In genomic region chr7:106736508-106737201, GRCh38 we compare ENCODE assay signal across 8 cellular contexts.
A peak's percentile ranks its signal among the peaks of the same experiment; 100 is the strongest.
DNase-seq lines count a peak whose midpoint lies in the region; ATAC-seq, FAIRE-seq and TF ChIP-seq lines count a peak whose summit lies in the region.

No MANE protein-coding gene starts in this region.

- H2AFZ ChIP-seq in neuronal stem cell (ENCODE audit: low read length): peak overlapping the region; percentile 47

- H3K4me3 ChIP-seq in BE2C (ENCODE audit: low read depth, low read length) (no peak overlapping the region), esophagus muscularis mucosa (no peak overlapping the region), neuronal stem cell (ENCODE audit: low read length in 2 of 2) (no peak overlapping the region)

- POLR2A ChIA-PET in activated CD4-positive, alpha-beta T cell treated with anti-CD3 and anti-CD28 coated beads, Interleukin-2, amount 10 ng/mL, durations not matched to agents 7 days and 5 days (lab: Charles Lee): no interaction called here

- no peak overlapping the region for H3K18ac ChIP-seq in neuronal stem cell (ENCODE audit: low read length)

- no peak for TF ChIP-seq EP300 in esophagus muscularis mucosa (IDR thresholded peaks at IDR 0.05)

- 42% methylated on average over 5 of the region's 5 CpGs for WGBS in esophagus muscularis mucosa
- no CpG with 5 or more reads among the region's 5 CpGs for WGBS in neuronal stem cell (ENCODE audit: extremely low coverage in 2 of 2, insufficient read length in 2 of 2, insufficient replicate concordance in 1 of 2), 2 donors

- no peak overlapping the region for H3K4me3 Mint-ChIP-seq in activated CD4-positive, alpha-beta T cell treated with anti-CD3 and anti-CD28 coated beads, Interleukin-2, amount 10 ng/mL, durations not matched to agents 7 days and 5 days

- H2AK5ac ChIP-seq in neuronal stem cell (ENCODE audit: low read depth, low read length): no peak overlapping the region

- intact Hi-C loops in esophagus muscularis mucosa (cut with DNase I): loop anchor here (2.0 to 5.0 kb wide), 3 partner anchors 76 to 559 kb away; partner anchors contain the start of gene CCDC71L

- H3K9me3 ChIP-seq in BE2C (no peaks in the 10 kb centered on the region), esophagus muscularis mucosa (no peaks in the 10 kb centered on the region), neuronal stem cell (replicated peaks in 1 of 2; ENCODE audit: control insufficient read depth in 2 of 2, insufficient read depth in 1 of 2, low read depth in 1 of 2, low read length in 2 of 2) (no peaks in the 10 kb centered on the region)

- no peak overlapping the region for H4K91ac ChIP-seq in neuronal stem cell (ENCODE audit: low read depth, low read length, poor library complexity)

- ATAC-seq in HG03045 (IDR thresholded peaks at IDR 0.05; ENCODE audit: unreplicated experiment): peak; percentile 73

- no peaks in the 10 kb centered on the region for H3K79me1 ChIP-seq in neuronal stem cell (ENCODE audit: low read depth, low read length)

- H3K27me3 ChIP-seq in BE2C: no peaks in the 10 kb centered on the region
- no peaks in the 10 kb centered on the region for H3K27me3 ChIP-seq in esophagus muscularis mucosa
- H3K27me3 ChIP-seq in neuronal stem cell (ENCODE audit: control insufficient read depth in 3 of 3, insufficient read depth in 3 of 3, low read depth in 1 of 3, low read length in 3 of 3): no peaks in the 10 kb centered on the region

- no peak overlapping the region for H3K4me2 ChIP-seq in neuronal stem cell (ENCODE audit: insufficient read depth, low read length, poor library complexity, severe bottlenecking)

- peak; percentile 79 for TF ChIP-seq CTCF in BE2C (IDR thresholded peaks at IDR 0.05; ENCODE audit: low read depth, low read length)
- peak; percentile 55 to 73 (median 61) for TF ChIP-seq CTCF in esophagus muscularis mucosa (IDR thresholded peaks at IDR 0.05)

- no peak overlapping the region for H2BK15ac ChIP-seq in neuronal stem cell (ENCODE audit: low read length)

- peaks cover 19% of the 10 kb centered on the region for H3K4me1 Mint-ChIP-seq in activated CD4-positive, alpha-beta T cell treated with anti-CD3 and anti-CD28 coated beads, Interleukin-2, amount 10 ng/mL, durations not matched to agents 7 days and 5 days

- no peaks in the 10 kb centered on the region for H3K27me3 Mint-ChIP-seq in activated CD4-positive, alpha-beta T cell treated with anti-CD3 and anti-CD28 coated beads, Interleukin-2, amount 10 ng/mL, durations not matched to agents 7 days and 5 days

- H2BK5ac ChIP-seq in neuronal stem cell (ENCODE audit: low read length): no peak overlapping the region

- no peak overlapping the region for H3K14ac ChIP-seq in neuronal stem cell (ENCODE audit: low read length)

- TF ChIP-seq POLR2A in esophagus muscularis mucosa (IDR thresholded peaks at IDR 0.05; ENCODE audit: low read depth): no peak

- H3K36me3 Mint-ChIP-seq in activated CD4-positive, alpha-beta T cell treated with anti-CD3 and anti-CD28 coated beads, Interleukin-2, amount 10 ng/mL, durations not matched to agents 7 days and 5 days (ENCODE audit: low read depth): no peaks in the 10 kb centered on the region

- no peak overlapping the region for H3K9ac ChIP-seq in neuronal stem cell (ENCODE audit: low read depth, low read length, poor library complexity)

- peaks cover 4% of the 10 kb centered on the region for H3K4me1 ChIP-seq in BE2C
- H3K4me1 ChIP-seq in esophagus muscularis mucosa: peaks cover 7 to 16% (median 11%) of the 10 kb centered on the region in 4 donors
- H3K4me1 ChIP-seq in neuronal stem cell (ENCODE audit: control insufficient read depth in 2 of 2, insufficient read depth in 1 of 2, low read depth in 1 of 2, low read length in 2 of 2): peaks cover 0 to 6% of the 10 kb centered on the region in 2 donors

- H4K8ac ChIP-seq in neuronal stem cell (ENCODE audit: low read depth, low read length): no peak overlapping the region

- H3K23ac ChIP-seq in neuronal stem cell (ENCODE audit: low read depth, low read length, poor library complexity): no peak overlapping the region

- CTCF ChIA-PET in activated CD4-positive, alpha-beta T cell treated with anti-CD3 and anti-CD28 coated beads, Interleukin-2, amount 10 ng/mL, durations not matched to agents 7 days and 5 days (lab: Charles Lee): interaction anchor here (0.6 to 3.3 kb wide), 21 partner anchors 8 to 1902 kb away, joined by 3 to 41 read pairs (median 3); partner anchors contain the start of gene CCDC71L

- peak; percentile 84 for FAIRE-seq in GM18507 (lab: Jason Lieb, UNC)

- DNase-seq in BE2C (peak; percentile 28), GM18507 (ENCODE audit: extremely low spot score, insufficient read length, low read depth) (peak; percentile 29), NCI-H2107 treated with DMSO at 0.1 percent for 48 hours (lab: John Stamatoyannopoulos, UW; ENCODE audit: unreplicated experiment) (peak; percentile 60), esophagus muscularis mucosa (ENCODE audit: extremely low spot score) (no peak), neuronal stem cell (ENCODE audit: low spot score) (no peak), NCI-H128 (lab: John Stamatoyannopoulos, UW; ENCODE audit: unreplicated experiment) (no peak)
- DNase-seq in activated CD4-positive, alpha-beta T cell treated with anti-CD3 and anti-CD28 coated beads, Interleukin-2, amount 10 ng/mL, durations not matched to agents 7 days and 5 days: peak; percentile 57

- no peak overlapping the region for H2BK12ac ChIP-seq in neuronal stem cell (ENCODE audit: low read length)

- no peak overlapping the region for H3K4ac ChIP-seq in neuronal stem cell (ENCODE audit: low read length)

- H3K27ac ChIP-seq in esophagus muscularis mucosa (replicated peaks in 1 of 4): no peak overlapping the region
- H3K27ac ChIP-seq in neuronal stem cell (replicated peaks; ENCODE audit: low read length): no peak overlapping the region

- H3K27ac Mint-ChIP-seq in activated CD4-positive, alpha-beta T cell treated with anti-CD3 and anti-CD28 coated beads, Interleukin-2, amount 10 ng/mL, durations not matched to agents 7 days and 5 days: no peak overlapping the region

- no peak overlapping the region for H2BK120ac ChIP-seq in neuronal stem cell (ENCODE audit: low read depth, low read length)

- H3K36me3 ChIP-seq in BE2C: no peaks in the 10 kb centered on the region
- H3K36me3 ChIP-seq in esophagus muscularis mucosa: no peaks in the 10 kb centered on the region
- H3K36me3 ChIP-seq in neuronal stem cell (replicated peaks in 1 of 2; ENCODE audit: control insufficient read depth in 2 of 2, insufficient read depth in 2 of 2, low read length in 2 of 2): no peaks in the 10 kb centered on the region

- no peaks in the 10 kb centered on the region for H3K9me3 Mint-ChIP-seq in activated CD4-positive, alpha-beta T cell treated with anti-CD3 and anti-CD28 coated beads, Interleukin-2, amount 10 ng/mL, durations not matched to agents 7 days and 5 days

Comparison
In these comparisons a context has a peak if more than half of its experiments do, and no peak if none do; other contexts are left out.
1. DNase-seq: peak in BE2C (single experiment), GM18507 (single experiment), NCI-H2107 treated with DMSO at 0.1 percent for 48 hours (single experiment) and activated CD4-positive, alpha-beta T cell treated with anti-CD3 and anti-CD28 coated beads, Interleukin-2, amount 10 ng/mL, durations not matched to agents 7 days and 5 days (single experiment); none in esophagus muscularis mucosa (single experiment), neuronal stem cell (single experiment) and NCI-H128 (single experiment).